Comparison of ENCODE assay signal across 8 cellular contexts in genomic region chr5:144142030-144142825, GRCh38. TPM values are rescaled to one million over a fixed set of nuclear protein-coding genes. Genes with fewer than 3 reads are reported as not detected.
A peak's percentile ranks its signal among the peaks of the same experiment; 100 is the strongest.
DNase-seq lines count a peak whose midpoint lies in the region; ATAC-seq and TF ChIP-seq lines count a peak whose summit lies in the region.

No MANE protein-coding gene starts in this region.

- H3K36me3 ChIP-seq in PC-9 (ENCODE audit: low read depth) = no peaks in the 10 kb centered on the region

- intact Hi-C loops in PC-9 (cut with micrococcal nuclease; ENCODE audit: unreplicated experiment) (loop anchor here (1.0 to 10.0 kb wide), 3 partner anchors 267 to 737 kb away; no protein-coding TSS in a partner anchor), dorsolateral prefrontal cortex (cut with DNase I) (loop anchor here (10.0 kb wide), 2 partner anchors 317 to 737 kb away; partner anchors contain the start of gene NR3C1 (in 1 of the 2))

- no peaks in the 10 kb centered on the region for H3K79me2 ChIP-seq in PC-9 (ENCODE audit: low read depth)

- H3K4me2 ChIP-seq in PC-9 = no peak overlapping the region

- no peak overlapping the region for H2AFZ ChIP-seq in PC-9

- H3F3A ChIP-seq in PC-9 (ENCODE audit: insufficient read depth, low read depth) = no peaks in the 10 kb centered on the region

- H3K4me3 ChIP-seq in PC-9 (no peak overlapping the region), dorsolateral prefrontal cortex (no peak overlapping the region)

- ATAC-seq in activated CD4-positive, CD25-positive, alpha-beta regulatory T cell treated with anti-CD3 and anti-CD28 coated beads, Interleukin-2, amount 50 U/mL, for 24 hours = peak; percentile 61 to 71
- ATAC-seq in GM21576 (IDR thresholded peaks at IDR 0.05; ENCODE audit: unreplicated experiment) = peak; percentile 98

- no TSS peak for BruUV-seq in PC-9 (replicated peaks; lab: Mats Ljungman, UMichigan)

- CTCF ChIA-PET in PC-9 (lab: Charles Lee) = interaction anchor here (1.0 to 1.3 kb wide), 3 partner anchors 8 to 174 kb away, joined by 3 to 8 read pairs (median 6); partner anchors contain the start of genes KCTD16 and YIPF5

- no peaks in the 10 kb centered on the region for H4K20me1 ChIP-seq in PC-9 (ENCODE audit: insufficient read depth)

- H3K27me3 ChIP-seq in PC-9 (ENCODE audit: insufficient read depth, low read depth) = no peaks in the 10 kb centered on the region
- no peaks in the 10 kb centered on the region for H3K27me3 ChIP-seq in dorsolateral prefrontal cortex

- DNase-seq in activated CD4-positive, CD25-positive, alpha-beta regulatory T cell (lab: John Stamatoyannopoulos, UW) = no peak
- peak; percentile 11 for DNase-seq in HS-27A (ENCODE audit: low read depth)
- DNase-seq in PC-9 = peak in 1 of 2 experiments; percentile 11
- DNase-seq in dorsolateral prefrontal cortex = no peak
- peak; percentile 48 for DNase-seq in myocyte (ENCODE audit: low read depth)
- no peak for DNase-seq in activated naive CD4-positive, alpha-beta T cell (lab: John Stamatoyannopoulos, UW)

- H3K9me3 ChIP-seq in PC-9 (ENCODE audit: insufficient read depth, low read depth) = no peaks in the 10 kb centered on the region

- H3K4me1 ChIP-seq in PC-9 (replicated peaks; ENCODE audit: insufficient read depth) = 0 out of 2 replicates have a peak, but pooled peaks cover 8% of the 10 kb centered on the region

- no peaks in the 10 kb centered on the region; the same call in 1 of the 2 replicates for H3K9me2 ChIP-seq in PC-9 (ENCODE audit: insufficient read depth)

- H3K27ac ChIP-seq in PC-9 (no peak overlapping the region), dorsolateral prefrontal cortex (peak overlapping the region in 5 of 59 donors; percentile 1 to 35 (median 24))

- POLR2A ChIA-PET in PC-9 (lab: Charles Lee; ENCODE audit: unreplicated experiment) = no interaction called here

- TF ChIP-seq CTCF in PC-9 (conservative IDR thresholded peaks at IDR 0.05) (peak; percentile 85), dorsolateral prefrontal cortex (IDR thresholded peaks at IDR 0.05 in 54 of 56, conservative IDR thresholded peaks at IDR 0.05 in 2 of 56; ENCODE audit: low read depth in 1 of 56, partially characterized antibody in 56 of 56) (peak; percentile 53 to 80 (median 71))

RNA-seq across cellular contexts. Expression of gene YIPF5, which starts 28.2 kb away (rescaled TPM):
- total RNA-seq in PC-9 (2021) (35.9 and 65.8 TPM in 2 replicates), dorsolateral prefrontal cortex (10 to 100 TPM; 17.9 to 67.8 (median 46.1) TPM), myocyte (56.4 and 78.7 TPM in 2 replicates)
- 66.3 TPM for polyA plus RNA-seq in myocyte (2012)

RNA-seq across cellular contexts. Expression of gene KCTD16, which starts 28.4 kb away (rescaled TPM):
- 0.28 and 0.33 TPM in 2 replicates for total RNA-seq in PC-9 (2021)
- 10 to 100 TPM; 21.1 to 86.8 (median 58.6) TPM for total RNA-seq in dorsolateral prefrontal cortex
- 0.47 and 0.64 TPM in 2 replicates for total RNA-seq in myocyte
- 0.76 TPM for polyA plus RNA-seq in myocyte (2012)

Comparison
In these comparisons a context has a peak if more than half of its experiments do, and no peak if none do; other contexts are left out.
1. DNase-seq: peak in HS-27A (single experiment) and myocyte (single experiment); none in activated CD4-positive, CD25-positive, alpha-beta regulatory T cell (0 of 4), dorsolateral prefrontal cortex (0 of 10) and activated naive CD4-positive, alpha-beta T cell (0 of 4).
2. RNA of gene KCTD16, which starts 28.4 kb away (total RNA-seq): 21.1 to 86.8 TPM in dorsolateral prefrontal cortex; 0.47 to 0.64 TPM in myocyte and 0.28 to 0.33 TPM in PC-9; every median in the first group is over 10 times any median in the second.